Comparison of ENCODE assay signal across 1 cellular context in the genomic region with DNA sequence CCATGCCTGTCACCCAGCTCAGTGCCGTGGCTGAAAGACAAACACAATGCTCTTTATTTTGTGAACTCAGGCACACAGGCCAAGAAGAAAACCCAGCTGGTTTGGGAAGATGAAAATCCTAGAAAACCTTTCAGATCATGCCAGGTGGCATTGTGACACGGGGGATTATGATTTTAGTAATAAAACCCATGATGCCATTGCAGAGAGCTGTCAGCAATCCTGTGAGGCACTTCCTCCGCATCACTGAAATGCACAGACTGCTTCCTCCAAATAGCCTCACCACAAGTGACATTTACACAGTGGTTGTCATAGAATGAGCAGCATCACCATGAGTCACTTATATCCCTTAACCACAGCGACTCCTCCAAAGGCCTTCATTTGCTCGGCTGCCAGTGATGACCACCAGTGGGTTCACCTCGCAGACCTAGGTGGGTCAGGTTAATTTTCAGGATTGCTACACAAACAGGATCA.
TF ChIP-seq lines count a peak whose summit lies in the region.

No MANE protein-coding gene starts in this region.

TF ChIP-seq in HepG2, 621 proteins besides CTCF, POLR2A, EP300 and RAD21:
- no peak for TF ChIP-seq CCDC6 (CRISPR knock-in tag; IDR thresholded peaks at IDR 0.05)
- TF ChIP-seq KLF13 (CRISPR knock-in tag; IDR thresholded peaks at IDR 0.05), result no peak
- TF ChIP-seq USF2 (IDR thresholded peaks at IDR 0.05; ENCODE audit: low read depth, low read length), result no peak
- TF ChIP-seq USF2 (CRISPR knock-in tag; IDR thresholded peaks at IDR 0.05; ENCODE audit: borderline replicate concordance), result no peak
- TF ChIP-seq, protein P1, sequence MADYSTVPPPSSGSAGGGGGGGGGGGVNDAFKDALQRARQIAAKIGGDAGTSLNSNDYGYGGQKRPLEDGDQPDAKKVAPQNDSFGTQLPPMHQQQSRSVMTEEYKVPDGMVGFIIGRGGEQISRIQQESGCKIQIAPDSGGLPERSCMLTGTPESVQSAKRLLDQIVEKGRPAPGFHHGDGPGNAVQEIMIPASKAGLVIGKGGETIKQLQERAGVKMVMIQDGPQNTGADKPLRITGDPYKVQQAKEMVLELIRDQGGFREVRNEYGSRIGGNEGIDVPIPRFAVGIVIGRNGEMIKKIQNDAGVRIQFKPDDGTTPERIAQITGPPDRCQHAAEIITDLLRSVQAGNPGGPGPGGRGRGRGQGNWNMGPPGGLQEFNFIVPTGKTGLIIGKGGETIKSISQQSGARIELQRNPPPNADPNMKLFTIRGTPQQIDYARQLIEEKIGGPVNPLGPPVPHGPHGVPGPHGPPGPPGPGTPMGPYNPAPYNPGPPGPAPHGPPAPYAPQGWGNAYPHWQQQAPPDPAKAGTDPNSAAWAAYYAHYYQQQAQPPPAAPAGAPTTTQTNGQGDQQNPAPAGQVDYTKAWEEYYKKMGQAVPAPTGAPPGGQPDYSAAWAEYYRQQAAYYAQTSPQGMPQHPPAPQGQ (CRISPR knock-in tag; IDR thresholded peaks at IDR 0.05; ENCODE audit: borderline replicate concordance), result no peak
- no peak for TF ChIP-seq ZSCAN9 (CRISPR knock-in tag; IDR thresholded peaks at IDR 0.05; ENCODE audit: borderline replicate concordance)
- TF ChIP-seq, protein P2, sequence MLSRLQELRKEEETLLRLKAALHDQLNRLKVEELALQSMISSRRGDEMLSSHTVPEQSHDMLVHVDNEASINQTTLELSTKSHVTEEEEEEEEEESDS (CRISPR knock-in tag; IDR thresholded peaks at IDR 0.05; ENCODE audit: borderline replicate concordance), result no peak
- TF ChIP-seq CERS6 (CRISPR knock-in tag; IDR thresholded peaks at IDR 0.05), result no peak
- no peak for TF ChIP-seq TEAD3 (CRISPR knock-in tag; optimal IDR thresholded peaks at IDR 0.05; ENCODE audit: borderline replicate concordance)
- TF ChIP-seq ZSCAN25 (CRISPR knock-in tag; IDR thresholded peaks at IDR 0.05), result no peak
- TF ChIP-seq ZSCAN20 (CRISPR knock-in tag; IDR thresholded peaks at IDR 0.05; ENCODE audit: borderline replicate concordance), result no peak
- TF ChIP-seq, protein P3, sequence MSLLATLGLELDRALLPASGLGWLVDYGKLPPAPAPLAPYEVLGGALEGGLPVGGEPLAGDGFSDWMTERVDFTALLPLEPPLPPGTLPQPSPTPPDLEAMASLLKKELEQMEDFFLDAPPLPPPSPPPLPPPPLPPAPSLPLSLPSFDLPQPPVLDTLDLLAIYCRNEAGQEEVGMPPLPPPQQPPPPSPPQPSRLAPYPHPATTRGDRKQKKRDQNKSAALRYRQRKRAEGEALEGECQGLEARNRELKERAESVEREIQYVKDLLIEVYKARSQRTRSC (CRISPR knock-in tag; IDR thresholded peaks at IDR 0.05; ENCODE audit: low read depth), result no peak
- TF ChIP-seq PCBP2 (optimal IDR thresholded peaks at IDR 0.05; ENCODE audit: low read depth, low read length, poor library complexity, severe bottlenecking), result no peak
- TF ChIP-seq, protein P4, sequence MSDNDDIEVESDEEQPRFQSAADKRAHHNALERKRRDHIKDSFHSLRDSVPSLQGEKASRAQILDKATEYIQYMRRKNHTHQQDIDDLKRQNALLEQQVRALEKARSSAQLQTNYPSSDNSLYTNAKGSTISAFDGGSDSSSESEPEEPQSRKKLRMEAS (IDR thresholded peaks at IDR 0.05), result no peak
- no peak for TF ChIP-seq ZNF256 (CRISPR knock-in tag; conservative IDR thresholded peaks at IDR 0.05)
- TF ChIP-seq ZNF784 (CRISPR knock-in tag; IDR thresholded peaks at IDR 0.05; ENCODE audit: borderline replicate concordance), result no peak
